In genomic region chr6:130132286-130132701, GRCh38 we compare ENCODE assay signal across 8 cellular contexts.
DNase-seq lines count a peak whose midpoint lies in the region; ATAC-seq and TF ChIP-seq lines count a peak whose summit lies in the region.

No MANE protein-coding gene starts in this region.

- H3K36me3 ChIP-seq in adrenal gland (replicated peaks in 1 of 2), result no peaks in the 10 kb centered on the region

- no peak overlapping the region for H3K4me3 ChIP-seq in adrenal gland

- peaks cover 12% of the 10 kb centered on the region for H3K4me1 Mint-ChIP-seq in Calu3 (ENCODE audit: low read depth, unreplicated experiment)

- peak; percentile 9 to 11 for DNase-seq in activated T-helper 1 cell treated with anti-CD3 and anti-CD28 coated beads, Interleukin-2, amount 50 U/mL, for 16 hours (ENCODE audit: low read depth in 1 of 2, low spot score in 1 of 2)
- peak; percentile 57 for DNase-seq in stimulated activated CD8-positive, alpha-beta memory T cell treated with anti-CD3 and anti-CD28 coated beads, Interleukin-4, amount 100 ng/mL, for 48 hours
- DNase-seq in adrenal gland, result no peak
- DNase-seq in Calu3, result no peak
- DNase-seq in posterior vena cava (ENCODE audit: low spot score), result no peak
- DNase-seq in NCI-H345 (lab: John Stamatoyannopoulos, UW), result no peak

- no peak for TF ChIP-seq POLR2A in adrenal gland (IDR thresholded peaks at IDR 0.05)

- no peaks in the 10 kb centered on the region for H3K9me3 ChIP-seq in adrenal gland (replicated peaks in 1 of 3)

- BruUV-seq in Calu3 (replicated peaks; lab: Mats Ljungman, UMichigan), result no TSS peak

- H3K27me3 ChIP-seq in adrenal gland, result no peaks in the 10 kb centered on the region

- WGBS in adrenal gland, 4 donors, result 72 to 80% (median 74%) methylated on average over 6 of the region's 6 CpGs

- H3K27me3 Mint-ChIP-seq in Calu3 (ENCODE audit: unreplicated experiment), result no peaks in the 10 kb centered on the region

- H3K4me3 Mint-ChIP-seq in Calu3 (ENCODE audit: low read depth, unreplicated experiment), result no peak overlapping the region

- H3K9me3 Mint-ChIP-seq in Calu3 (ENCODE audit: low read depth, unreplicated experiment), result peaks cover 3% of the 10 kb centered on the region

- ATAC-seq in GM19467 (IDR thresholded peaks at IDR 0.05; ENCODE audit: unreplicated experiment) (peak; percentile 79), HG03103 (IDR thresholded peaks at IDR 0.05; ENCODE audit: low read depth, unreplicated experiment) (peak; percentile 79)

- H3K27ac ChIP-seq in adrenal gland, result no peak overlapping the region

- intact Hi-C loops in adrenal gland (cut with DNase I) (no loop called here), Calu3 (cut with micrococcal nuclease; ENCODE audit: unreplicated experiment) (no loop called here), posterior vena cava (cut with DNase I) (loop anchor here in 1 of 2 donors (5.0 kb wide), 1 partner anchor 1105 kb away; no protein-coding TSS in a partner anchor)

- H3K36me3 Mint-ChIP-seq in Calu3 (ENCODE audit: insufficient read depth, unreplicated experiment), result no peaks in the 10 kb centered on the region

- H3K4me1 ChIP-seq in adrenal gland (replicated peaks in 1 of 2), result no peaks in the 10 kb centered on the region

- no peak overlapping the region for H3K27ac Mint-ChIP-seq in Calu3 (ENCODE audit: unreplicated experiment)

- CTCF ChIA-PET in Calu3 (lab: Charles Lee), result no interaction called here

- TF ChIP-seq CTCF in adrenal gland (IDR thresholded peaks at IDR 0.05) (no peak), Calu3 (IDR thresholded peaks at IDR 0.05; ENCODE audit: unreplicated experiment) (no peak)

Comparison
In these comparisons a context has a peak if more than half of its experiments do, and no peak if none do; other contexts are left out.
1. DNase-seq: peak in activated T-helper 1 cell treated with anti-CD3 and anti-CD28 coated beads, Interleukin-2, amount 50 U/mL, for 16 hours (2 of 2) and stimulated activated CD8-positive, alpha-beta memory T cell treated with anti-CD3 and anti-CD28 coated beads, Interleukin-4, amount 100 ng/mL, for 48 hours (single experiment); none in adrenal gland (0 of 7), Calu3 (single experiment), posterior vena cava (single experiment) and NCI-H345 (single experiment).